ENCODE assay signal across 18 cellular contexts in genomic region chr15:32642667-32643425, GRCh38. TPM values are rescaled to one million over a fixed set of nuclear protein-coding genes. Genes with fewer than 3 reads are reported as not detected.
DNase-seq lines count a peak whose midpoint lies in the region; ATAC-seq and TF ChIP-seq lines count a peak whose summit lies in the region.
"Had no signal": no experiment of that assay in that cellular context is flagged by ENCODE, and none has a peak within 500 bp of the region (broad histone marks: within the 10 kb centered on the region; RNA-seq: fewer than 3 reads in every experiment).

No MANE protein-coding gene starts in this region.

- H3K79me2 ChIP-seq in SK-N-SH (ENCODE audit: insufficient read depth), result no peaks in the 10 kb centered on the region; the same call in 1 of the 2 replicates

- intact Hi-C loops in psoas muscle (cut with DNase I), result no loop called here

- CTCF ChIA-PET in SK-N-SH (lab: Yijun Ruan, JAX), result interaction anchor here (1.4 to 4.6 kb wide), 2 partner anchors 19 to 350 kb away, joined by 4 to 21 read pairs; no protein-coding TSS in a partner anchor

- H3K9me3 ChIP-seq in SK-N-SH, result no peaks in the 10 kb centered on the region
- H3K9me3 ChIP-seq in iPS-15b (ENCODE audit: control insufficient read depth, insufficient read depth, low read length), result no peaks in the 10 kb centered on the region
- H3K9me3 ChIP-seq in psoas muscle, result no peaks in the 10 kb centered on the region
- H3K9me3 ChIP-seq: gastroesophageal sphincter, lower lobe of right lung had no signal

- H3K4me1 ChIP-seq in SK-N-SH (ENCODE audit: control insufficient read depth in 1 of 2, insufficient read depth in 2 of 2, low read depth in 1 of 2, low read length in 1 of 2) (peaks cover 0 to 7% of the 10 kb centered on the region in 2 experiments; a peak in 1 of 4 replicates), iPS-15b (ENCODE audit: control insufficient read depth, insufficient read depth, low read length) (peaks cover 12% of the 10 kb centered on the region), psoas muscle (no peaks in the 10 kb centered on the region)
- H3K4me1 ChIP-seq: lower lobe of right lung had no signal

- H3K27ac ChIP-seq in SK-N-SH (ENCODE audit: low read depth in 2 of 2, low read length in 1 of 2) (no peak overlapping the region), psoas muscle (no peak overlapping the region), coronary artery (no peak overlapping the region)
- H3K27ac ChIP-seq: gastroesophageal sphincter, lower lobe of right lung, RWPE1 had no signal

- H3K9me2 ChIP-seq in SK-N-SH, result no peaks in the 10 kb centered on the region

- TF ChIP-seq CTCF in SK-N-SH (IDR thresholded peaks at IDR 0.05) (no peak), psoas muscle (IDR thresholded peaks at IDR 0.05) (no peak), coronary artery (IDR thresholded peaks at IDR 0.05) (no peak)

- WGBS in SK-N-SH (ENCODE audit: low lambda C conversion rate), result 87% methylated on average over 5 of the region's 5 CpGs
- 66 to 67% (median 66%) methylated on average over 5 of the region's 5 CpGs for WGBS in psoas muscle, 3 donors

- POLR2A ChIA-PET in SK-N-SH (lab: Yijun Ruan, JAX), result no interaction called here

- no peak; the same call in 2 of the 3 replicates for ATAC-seq in SK-N-SH treated with all-trans-retinoic acid at 6 μM for 48 hours
- ATAC-seq in psoas muscle, result no peak
- ATAC-seq: gastroesophageal sphincter; lower lobe of right lung; stimulated activated naive CD8-positive, alpha-beta T cell treated with anti-CD3 and anti-CD28 coated beads, Interleukin-15, amount 100 ng/mL, for 72 hours had no signal

- no peaks in the 10 kb centered on the region for H4K20me1 ChIP-seq in SK-N-SH (ENCODE audit: insufficient read depth)

- 0 out of 2 replicates have a peak overlapping the region, but pooled peaks have one; percentile 7 for H2AFZ ChIP-seq in SK-N-SH (ENCODE audit: low read depth)

- peaks cover 15% of the 10 kb centered on the region for H3F3A ChIP-seq in SK-N-SH (replicated peaks; ENCODE audit: insufficient read depth)

- H3K36me3 ChIP-seq in SK-N-SH (replicated peaks in 1 of 2; ENCODE audit: control insufficient read depth in 1 of 2, insufficient read depth in 2 of 2, low read length in 1 of 2), result peaks cover 9 to 12% of the 10 kb centered on the region in 2 experiments
- no peaks in the 10 kb centered on the region for H3K36me3 ChIP-seq in iPS-15b (ENCODE audit: control insufficient read depth, insufficient read depth, low read length)
- no peaks in the 10 kb centered on the region for H3K36me3 ChIP-seq in psoas muscle (ENCODE audit: insufficient read depth in 1 of 2, low read depth in 1 of 2)
- H3K36me3 ChIP-seq: gastroesophageal sphincter, lower lobe of right lung had no signal

- DNase-seq in SK-N-SH (no peak), NCI-H748 treated with DMSO at 0.1 percent for 48 hours (lab: John Stamatoyannopoulos, UW) (peak; percentile 42), OCI-M1 (lab: John Stamatoyannopoulos, UW) (no peak), foreskin melanocyte (no peak), psoas muscle (no peak), coronary artery (ENCODE audit: low spot score) (no peak)
- DNase-seq: activated effector memory CD4-positive, alpha-beta T cell treated with Interleukin-2 at 50 U/mL for 16 hours; amniotic stem cell; CD4-positive, alpha-beta memory T cell; Karpas-422; lower lobe of right lung; NCI-H1436 treated with DMSO at 0.1 percent for 48 hours; NCI-H526 treated with DMSO at 0.1 percent for 48 hours; stimulated activated naive CD8-positive, alpha-beta T cell treated with anti-CD3 and anti-CD28 coated beads, Interleukin-15, amount 100 ng/mL, for 72 hours had no signal

- no peak for TF ChIP-seq RAD21 in SK-N-SH (IDR thresholded peaks at IDR 0.05; ENCODE audit: low read length)

- H3K4me3 ChIP-seq in SK-N-SH (ENCODE audit: low read depth in 2 of 2, low read length in 1 of 2) (no peak overlapping the region), iPS-15b (ENCODE audit: low read depth, low read length) (peak overlapping the region; percentile 18), psoas muscle (no peak overlapping the region), coronary artery (no peak overlapping the region)
- H3K4me3 ChIP-seq: gastroesophageal sphincter, lower lobe of right lung had no signal

- H3K27me3 ChIP-seq in SK-N-SH (ENCODE audit: insufficient read depth) (no peaks in the 10 kb centered on the region), iPS-15b (ENCODE audit: control insufficient read depth, insufficient read depth, low read length) (no peaks in the 10 kb centered on the region), psoas muscle (ENCODE audit: insufficient read depth in 3 of 3, low read length in 2 of 3) (peaks cover 0 to 22% (median 0%) of the 10 kb centered on the region in 3 donors)

- no peak overlapping the region for H3K4me2 ChIP-seq in SK-N-SH

- no peak overlapping the region for H3K9ac ChIP-seq in SK-N-SH
- H3K9ac ChIP-seq in iPS-15b (ENCODE audit: low read depth, low read length), result no peak overlapping the region

- TF ChIP-seq EP300 in SK-N-SH (IDR thresholded peaks at IDR 0.05; ENCODE audit: borderline replicate concordance in 1 of 2, low read depth in 1 of 2, low read length in 1 of 2), result no peak

TF ChIP-seq in SK-N-SH, 30 proteins besides CTCF, POLR2A, EP300 and RAD21 (continues in another document):
- TF ChIP-seq EZH2phosphoT487 (IDR thresholded peaks at IDR 0.05; ENCODE audit: borderline replicate concordance, low read depth) (no peak), YY1 (IDR thresholded peaks at IDR 0.05; ENCODE audit: low read depth) (no peak), TCF12 (IDR thresholded peaks at IDR 0.05) (no peak), RXRA (IDR thresholded peaks at IDR 0.05; ENCODE audit: borderline replicate concordance, low read depth) (no peak)
- TF ChIP-seq, protein P1, sequence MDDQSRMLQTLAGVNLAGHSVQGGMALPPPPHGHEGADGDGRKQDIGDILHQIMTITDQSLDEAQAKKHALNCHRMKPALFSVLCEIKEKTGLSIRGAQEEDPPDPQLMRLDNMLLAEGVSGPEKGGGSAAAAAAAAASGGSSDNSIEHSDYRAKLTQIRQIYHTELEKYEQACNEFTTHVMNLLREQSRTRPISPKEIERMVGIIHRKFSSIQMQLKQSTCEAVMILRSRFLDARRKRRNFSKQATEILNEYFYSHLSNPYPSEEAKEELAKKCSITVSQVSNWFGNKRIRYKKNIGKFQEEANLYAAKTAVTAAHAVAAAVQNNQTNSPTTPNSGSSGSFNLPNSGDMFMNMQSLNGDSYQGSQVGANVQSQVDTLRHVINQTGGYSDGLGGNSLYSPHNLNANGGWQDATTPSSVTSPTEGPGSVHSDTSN (IDR thresholded peaks at IDR 0.05), result no peak
- TF ChIP-seq, protein P2, sequence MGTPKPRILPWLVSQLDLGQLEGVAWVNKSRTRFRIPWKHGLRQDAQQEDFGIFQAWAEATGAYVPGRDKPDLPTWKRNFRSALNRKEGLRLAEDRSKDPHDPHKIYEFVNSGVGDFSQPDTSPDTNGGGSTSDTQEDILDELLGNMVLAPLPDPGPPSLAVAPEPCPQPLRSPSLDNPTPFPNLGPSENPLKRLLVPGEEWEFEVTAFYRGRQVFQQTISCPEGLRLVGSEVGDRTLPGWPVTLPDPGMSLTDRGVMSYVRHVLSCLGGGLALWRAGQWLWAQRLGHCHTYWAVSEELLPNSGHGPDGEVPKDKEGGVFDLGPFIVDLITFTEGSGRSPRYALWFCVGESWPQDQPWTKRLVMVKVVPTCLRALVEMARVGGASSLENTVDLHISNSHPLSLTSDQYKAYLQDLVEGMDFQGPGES (IDR thresholded peaks at IDR 0.05; ENCODE audit: low read depth, low read length), result no peak

TF ChIP-seq in SK-N-SH treated with all-trans-retinoic acid at 6 μM for 48 hours, 23 proteins besides CTCF, POLR2A, EP300 and RAD21:
- no peak for TF ChIP-seq ZNF8 (CRISPR knock-in tag; IDR thresholded peaks at IDR 0.05)
- TF ChIP-seq, protein P3, sequence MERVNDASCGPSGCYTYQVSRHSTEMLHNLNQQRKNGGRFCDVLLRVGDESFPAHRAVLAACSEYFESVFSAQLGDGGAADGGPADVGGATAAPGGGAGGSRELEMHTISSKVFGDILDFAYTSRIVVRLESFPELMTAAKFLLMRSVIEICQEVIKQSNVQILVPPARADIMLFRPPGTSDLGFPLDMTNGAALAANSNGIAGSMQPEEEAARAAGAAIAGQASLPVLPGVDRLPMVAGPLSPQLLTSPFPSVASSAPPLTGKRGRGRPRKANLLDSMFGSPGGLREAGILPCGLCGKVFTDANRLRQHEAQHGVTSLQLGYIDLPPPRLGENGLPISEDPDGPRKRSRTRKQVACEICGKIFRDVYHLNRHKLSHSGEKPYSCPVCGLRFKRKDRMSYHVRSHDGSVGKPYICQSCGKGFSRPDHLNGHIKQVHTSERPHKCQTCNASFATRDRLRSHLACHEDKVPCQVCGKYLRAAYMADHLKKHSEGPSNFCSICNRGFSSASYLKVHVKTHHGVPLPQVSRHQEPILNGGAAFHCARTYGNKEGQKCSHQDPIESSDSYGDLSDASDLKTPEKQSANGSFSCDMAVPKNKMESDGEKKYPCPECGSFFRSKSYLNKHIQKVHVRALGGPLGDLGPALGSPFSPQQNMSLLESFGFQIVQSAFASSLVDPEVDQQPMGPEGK (CRISPR knock-in tag; IDR thresholded peaks at IDR 0.05; ENCODE audit: borderline replicate concordance), result no peak
- TF ChIP-seq ISL1 (CRISPR knock-in tag; IDR thresholded peaks at IDR 0.05), result no peak
- no peak for TF ChIP-seq PPARA (CRISPR knock-in tag; IDR thresholded peaks at IDR 0.05; ENCODE audit: borderline replicate concordance)
- TF ChIP-seq ARNTL (CRISPR knock-in tag; IDR thresholded peaks at IDR 0.05; ENCODE audit: borderline replicate concordance, low read depth), result no peak

RNA-seq across cellular contexts. Expression of gene SCG5, which starts 1.3 kb away (rescaled TPM):
- polyA plus RNA-seq in SK-N-SH (2012; rRNA removed), result 10.1 and 11.0 TPM in 2 replicates
- 11.8 and 16.0 TPM in 2 replicates for polyA plus RNA-seq in SK-N-SH (2012; cell fraction: cytosol; rRNA removed)
- polyA plus RNA-seq in SK-N-SH (2012; cell fraction: nucleus; rRNA removed), result 6.9 and 7.4 TPM in 2 replicates
- under 1 TPM in 1 of 4 donors, not detected in 3; 0.21 TPM for total RNA-seq in psoas muscle
- polyA plus RNA-seq in psoas muscle, result under 1 TPM; 0.15 to 0.86 (median 0.52) TPM

RNA-seq across cellular contexts. Expression of gene ARHGAP11A, which starts 27.5 kb away (rescaled TPM):
- polyA plus RNA-seq in SK-N-SH (2012; rRNA removed) (4.5 and 4.8 TPM in 2 replicates), psoas muscle (1 to 10 TPM in 1 of 3 donors, under 1 TPM in 2; 0.41 to 2.4 (median 0.57) TPM)
- polyA plus RNA-seq in SK-N-SH (2012; cell fraction: cytosol; rRNA removed), result 7.2 and 8.0 TPM in 2 replicates
- 3.5 and 4.8 TPM in 2 replicates for polyA plus RNA-seq in SK-N-SH (2012; cell fraction: nucleus; rRNA removed)
- 1 to 10 TPM; 1.1 to 2.8 (median 2.0) TPM for total RNA-seq in psoas muscle

RNA-seq across cellular contexts. Expression of gene GOLGA8N, which starts 49.6 kb away (rescaled TPM):
- 1.2 and 1.6 TPM in 2 replicates for polyA plus RNA-seq in SK-N-SH (2012; rRNA removed)
- 0.71 and 0.73 TPM in 2 replicates for polyA plus RNA-seq in SK-N-SH (2012; cell fraction: cytosol; rRNA removed)
- polyA plus RNA-seq in SK-N-SH (2012; cell fraction: nucleus; rRNA removed), result 10.0 and 10.8 TPM in 2 replicates
- 1 to 10 TPM; 2.3 to 3.0 (median 2.8) TPM for total RNA-seq in psoas muscle
- polyA plus RNA-seq in psoas muscle, result 1 to 10 TPM; 1.1 TPM
